Comparison of ENCODE assay signal across 25 cellular contexts in genomic region chr9:15248596-15248995, GRCh38. TPM values are rescaled to one million over a fixed set of nuclear protein-coding genes. Genes with fewer than 3 reads are reported as not detected.
A peak's percentile ranks its signal among the peaks of the same experiment; 100 is the strongest.
DNase-seq lines count a peak whose midpoint lies in the region; ATAC-seq, FAIRE-seq and TF ChIP-seq lines count a peak whose summit lies in the region.
"Had no signal": no experiment of that assay in that cellular context is flagged by ENCODE, and none has a peak within 500 bp of the region (broad histone marks: within the 10 kb centered on the region; RNA-seq: fewer than 3 reads in every experiment).

No MANE protein-coding gene starts in this region.

- intact Hi-C loops in kidney (cut with DNase I) (no loop called here), left ventricle myocardium inferior (cut with micrococcal nuclease) (no loop called here)

- H3K36me3 ChIP-seq in SJSA1 (no peaks in the 10 kb centered on the region), kidney (ENCODE audit: control insufficient read depth in 1 of 2, insufficient read depth in 2 of 2, low read length in 2 of 2) (no peaks in the 10 kb centered on the region), thoracic aorta (no peaks in the 10 kb centered on the region), left ventricle myocardium inferior (no peaks in the 10 kb centered on the region)
- H3K36me3 ChIP-seq: upper lobe of left lung had no signal

- H3K4me3 ChIP-seq in SJSA1 (no peak overlapping the region), kidney (ENCODE audit: low read length in 2 of 2) (no peak overlapping the region), thoracic aorta (peak overlapping the region; percentile 31), left ventricle myocardium inferior (no peak overlapping the region)
- H3K4me3 ChIP-seq: SK-N-MC, upper lobe of left lung had no signal

- H3K9me3 ChIP-seq in SJSA1 (replicated peaks) (no peaks in the 10 kb centered on the region), kidney (ENCODE audit: control insufficient read depth in 1 of 2, low read length in 2 of 2) (no peaks in the 10 kb centered on the region), thoracic aorta (no peaks in the 10 kb centered on the region), left ventricle myocardium inferior (replicated peaks) (no peaks in the 10 kb centered on the region)
- H3K9me3 ChIP-seq: upper lobe of left lung had no signal

- DNase-seq in SJSA1 (ENCODE audit: low read depth in 1 of 2, low spot score in 2 of 2) = no peak
- peak; percentile 75 for DNase-seq in cerebellar cortex (ENCODE audit: low spot score)
- DNase-seq in kidney = no peak
- no peak for DNase-seq in thoracic aorta (ENCODE audit: low spot score)
- DNase-seq in NCI-H187 treated with DMSO at 0.1 percent for 48 hours (lab: John Stamatoyannopoulos, UW) = no peak
- DNase-seq in left ventricle myocardium inferior = no peak
- DNase-seq: activated CD4-positive, alpha-beta memory T cell treated with anti-CD3 and anti-CD28 coated beads for 36 hours; activated naive CD8-positive, alpha-beta T cell treated with anti-CD3 and anti-CD28 coated beads, Interleukin-2, amount 50 U/mL, for 24 hours; activated T-cell treated with anti-CD3 and anti-CD28 coated beads, Interleukin-2, amount 50 U/mL, for 72 hours; GDM1; islet precursor cell; midbrain; naive thymus-derived CD4-positive, alpha-beta T cell; NCI-H1092; NCI-H2029; NCI-H524 treated with DMSO at 0.1 percent for 48 hours; occipital lobe; OCI-M1; T-helper 17 cell; upper lobe of left lung had no signal

- H3K27ac ChIP-seq in SJSA1 (peak overlapping the region; percentile 76), kidney (ENCODE audit: low read depth in 2 of 2, low read length in 2 of 2) (peak overlapping the region in 1 of 2 donors; percentile 34), thoracic aorta (peak overlapping the region; percentile 65 to 80), left ventricle myocardium inferior (replicated peaks) (no peak overlapping the region)
- H3K27ac ChIP-seq: RWPE1, SK-N-MC, upper lobe of left lung had no signal

- no peaks in the 10 kb centered on the region for H3K27me3 ChIP-seq in SJSA1 (replicated peaks)
- H3K27me3 ChIP-seq in thoracic aorta (replicated peaks; ENCODE audit: insufficient read depth) = no peaks in the 10 kb centered on the region
- no peaks in the 10 kb centered on the region for H3K27me3 ChIP-seq in left ventricle myocardium inferior (ENCODE audit: low read depth)
- H3K27me3 ChIP-seq: upper lobe of left lung had no signal

- ATAC-seq in thoracic aorta (ENCODE audit: insufficient number of reproducible peaks, low FRiP score, low read depth) (no peak), GM18909 (IDR thresholded peaks at IDR 0.05; ENCODE audit: poor library complexity, unreplicated experiment) (no peak)
- ATAC-seq: activated CD4-positive, CD25-positive, alpha-beta regulatory T cell treated with anti-CD3 and anti-CD28 coated beads, Interleukin-2, amount 50 U/mL, for 24 hours; activated naive CD8-positive, alpha-beta T cell treated with anti-CD3 and anti-CD28 coated beads, Interleukin-2, amount 50 U/mL, for 24 hours; activated T-cell treated with anti-CD3 and anti-CD28 coated beads, Interleukin-2, amount 50 U/mL, for 72 hours; naive thymus-derived CD4-positive, alpha-beta T cell; stimulated activated memory B cell treated with anti-CD40 and anti-IgM and Interleukin-4, amounts not matched to agents 10 μg/mL and 1 μg/mL and 100 μg/mL, for 72 hours; T-helper 17 cell had no signal

- no peak overlapping the region for H3K9ac ChIP-seq in kidney (ENCODE audit: low read length in 2 of 2)

- peak; percentile 38 for FAIRE-seq in kidney (lab: Jason Lieb, UNC)

- TF ChIP-seq CTCF in kidney (IDR thresholded peaks at IDR 0.05; ENCODE audit: borderline replicate concordance, extremely low read depth, insufficient read depth) (no peak), thoracic aorta (IDR thresholded peaks at IDR 0.05) (no peak), left ventricle myocardium inferior (IDR thresholded peaks at IDR 0.05; ENCODE audit: borderline replicate concordance) (no peak)

- H3K4me1 ChIP-seq in SJSA1 (replicated peaks) (peaks cover 44% of the 10 kb centered on the region), kidney (ENCODE audit: control insufficient read depth in 1 of 2, insufficient read depth in 1 of 2, low read depth in 1 of 2, low read length in 2 of 2) (no peaks in the 10 kb centered on the region), thoracic aorta (ENCODE audit: control insufficient read depth in 1 of 2, low read depth in 2 of 2) (peaks cover 26 to 70% of the 10 kb centered on the region in 2 donors), left ventricle myocardium inferior (peaks cover 22% of the 10 kb centered on the region)

RNA-seq across cellular contexts. Expression of gene TTC39B, which starts 58.4 kb away (rescaled TPM):
- 2.7 and 5.9 TPM in 2 replicates for total RNA-seq in SJSA1 (2014; rRNA removed; shearing (Covaris generic))
- 22.0 TPM for total RNA-seq in kidney
- 4.9 TPM for polyA plus RNA-seq in kidney (ENCODE audit: insufficient read depth, low read depth, low replicate concordance)
- 10 to 100 TPM; 24.2 to 46.7 TPM for total RNA-seq in thoracic aorta
- total RNA-seq in left ventricle myocardium inferior = 1.6 TPM
